Comparison of ENCODE assay signal across 8 cellular contexts in the genomic region with DNA sequence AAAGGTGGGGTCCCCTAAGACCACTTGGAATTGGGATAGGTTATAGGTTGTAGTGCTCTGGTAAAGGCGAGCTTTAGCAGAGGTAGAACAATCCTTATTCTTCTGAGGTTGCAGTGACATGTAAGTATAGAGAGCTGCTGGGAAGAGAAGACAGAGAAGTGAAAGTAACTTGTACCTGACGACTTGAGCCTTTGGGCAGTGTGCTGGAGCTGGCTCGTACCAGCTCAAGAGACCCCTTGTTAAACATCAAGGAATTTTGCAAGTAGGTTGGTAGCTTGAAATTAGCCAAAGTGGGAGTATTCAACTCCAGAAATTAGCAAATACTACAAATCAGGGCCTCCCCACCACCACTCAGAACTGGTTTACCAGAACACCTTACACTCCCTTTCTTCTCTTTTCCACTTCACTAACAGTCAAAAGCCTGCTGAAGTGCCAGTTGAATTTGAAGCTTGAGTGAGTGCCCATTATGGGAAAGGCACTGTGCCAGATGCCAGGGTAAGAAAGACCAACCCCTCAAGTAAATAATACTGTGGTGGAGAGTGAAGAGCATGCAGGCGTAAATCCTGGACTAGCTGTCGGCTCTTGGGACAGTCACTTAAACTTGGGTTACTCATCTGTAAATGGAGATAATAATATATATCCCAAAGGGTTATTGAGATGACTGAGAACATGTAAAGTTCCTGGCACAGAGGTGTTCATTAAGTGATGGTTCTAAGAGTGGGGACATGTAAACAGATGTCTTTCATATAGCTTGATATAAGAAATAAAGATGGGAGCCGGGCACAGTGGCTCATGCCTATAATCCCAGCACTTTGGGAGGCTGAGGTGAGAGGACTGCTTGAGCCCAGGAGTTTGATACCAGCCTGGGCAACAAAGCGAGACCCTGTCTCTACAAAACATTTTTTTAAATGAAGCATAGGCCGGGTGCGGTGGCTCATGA. TPM values are rescaled to one million over a fixed set of nuclear protein-coding genes. Genes with fewer than 3 reads are reported as not detected.
A peak's percentile ranks its signal among the peaks of the same experiment; 100 is the strongest.
DNase-seq lines count a peak whose midpoint lies in the region; ATAC-seq and TF ChIP-seq lines count a peak whose summit lies in the region.
"Had no signal": no experiment of that assay in that cellular context is flagged by ENCODE, and none has a peak within 500 bp of the region (broad histone marks: within the 10 kb centered on the region; RNA-seq: fewer than 3 reads in every experiment).

No MANE protein-coding gene starts in this region.

- H3K27ac Mint-ChIP-seq in effector memory CD8-positive, alpha-beta T cell = peak overlapping the region in 1 of 2 donors; percentile 38

- H3K4me3 ChIP-seq in suprapubic skin = peak overlapping the region; percentile 3
- no peak overlapping the region for H3K4me3 ChIP-seq in testis
- H3K4me3 ChIP-seq: SK-N-MC had no signal

- ATAC-seq in GM18511 (IDR thresholded peaks at IDR 0.05; ENCODE audit: unreplicated experiment) (peak; percentile 77), HG02763 (IDR thresholded peaks at IDR 0.05; ENCODE audit: unreplicated experiment) (peak; percentile 63), HG02840 (IDR thresholded peaks at IDR 0.05; ENCODE audit: low FRiP score, unreplicated experiment) (no peak)
- no peak for ATAC-seq in effector memory CD8-positive, alpha-beta T cell (replicated peaks)

- H3K27me3 Mint-ChIP-seq in effector memory CD8-positive, alpha-beta T cell = peaks cover 9 to 12% of the 10 kb centered on the region in 2 donors

- H3K4me1 Mint-ChIP-seq in effector memory CD8-positive, alpha-beta T cell (ENCODE audit: low read depth in 2 of 2) = peaks cover 5 to 7% of the 10 kb centered on the region in 2 donors

- DNase-seq in NCI-H345 treated with DMSO at 0.1 percent for 48 hours (lab: John Stamatoyannopoulos, UW; ENCODE audit: unreplicated experiment) (peak; percentile 96), suprapubic skin (ENCODE audit: low spot score in 2 of 2) (no peak), testis (no peak)
- no peak for DNase-seq in effector memory CD8-positive, alpha-beta T cell

- H3K27ac ChIP-seq in suprapubic skin = no peak overlapping the region
- H3K27ac ChIP-seq in testis = no peak overlapping the region
- H3K27ac ChIP-seq: SK-N-MC had no signal

- 68% methylated on average over 9 of the region's 9 CpGs for WGBS in suprapubic skin
- 78 to 87% methylated on average over 9 of the region's 9 CpGs for WGBS in testis, 2 donors

- H3K9me3 Mint-ChIP-seq in effector memory CD8-positive, alpha-beta T cell = no peaks in the 10 kb centered on the region

- H3K36me3 ChIP-seq in suprapubic skin = no peaks in the 10 kb centered on the region
- no peaks in the 10 kb centered on the region for H3K36me3 ChIP-seq in testis (ENCODE audit: low read depth, missing control alignments)

- TF ChIP-seq POLR2A in suprapubic skin (IDR thresholded peaks at IDR 0.05) (no peak), testis (IDR thresholded peaks at IDR 0.05) (no peak)

- H3K27me3 ChIP-seq in suprapubic skin = no peaks in the 10 kb centered on the region
- no peaks in the 10 kb centered on the region for H3K27me3 ChIP-seq in testis

- H3K4me1 ChIP-seq in suprapubic skin (peaks cover 11% of the 10 kb centered on the region), testis (no peaks in the 10 kb centered on the region)

- TF ChIP-seq EP300 in suprapubic skin (IDR thresholded peaks at IDR 0.05) = no peak

- H3K4me3 Mint-ChIP-seq in effector memory CD8-positive, alpha-beta T cell = peak overlapping the region; percentile 9 to 11

- H3K9me3 ChIP-seq in suprapubic skin (no peaks in the 10 kb centered on the region), testis (no peaks in the 10 kb centered on the region)

- TF ChIP-seq CTCF in suprapubic skin (IDR thresholded peaks at IDR 0.05) (no peak), testis (IDR thresholded peaks at IDR 0.05) (no peak)

- intact Hi-C loops in testis (cut with DNase I; ENCODE audit: low total_unique reads) = no loop called here

- H3K36me3 Mint-ChIP-seq in effector memory CD8-positive, alpha-beta T cell (ENCODE audit: insufficient read depth) = no peaks in the 10 kb centered on the region

RNA-seq across cellular contexts. Expression of a gene that starts 27.1 kb away (rescaled TPM):
- total RNA-seq in suprapubic skin (1 to 10 TPM; 2.9 to 5.4 (median 4.0) TPM), testis (10 to 100 TPM; 59.3 to 63.0 TPM)
- 139 TPM for polyA plus RNA-seq in testis (ENCODE audit: insufficient read depth, low read depth, low replicate concordance)

Comparison
In these comparisons a context has a peak if more than half of its experiments do, and no peak if none do; other contexts are left out.
1. ATAC-seq: peak in GM18511 (single experiment) and HG02763 (single experiment); none in effector memory CD8-positive, alpha-beta T cell (single experiment) and HG02840 (single experiment).
2. RNA of a gene that starts 27.1 kb away (total RNA-seq): 59.3 to 63.0 TPM in testis; 2.9 to 5.4 TPM in suprapubic skin; every median in the first group is over 4 times any median in the second.